ENCODE assay signal across 8 cellular contexts in the genomic region with DNA sequence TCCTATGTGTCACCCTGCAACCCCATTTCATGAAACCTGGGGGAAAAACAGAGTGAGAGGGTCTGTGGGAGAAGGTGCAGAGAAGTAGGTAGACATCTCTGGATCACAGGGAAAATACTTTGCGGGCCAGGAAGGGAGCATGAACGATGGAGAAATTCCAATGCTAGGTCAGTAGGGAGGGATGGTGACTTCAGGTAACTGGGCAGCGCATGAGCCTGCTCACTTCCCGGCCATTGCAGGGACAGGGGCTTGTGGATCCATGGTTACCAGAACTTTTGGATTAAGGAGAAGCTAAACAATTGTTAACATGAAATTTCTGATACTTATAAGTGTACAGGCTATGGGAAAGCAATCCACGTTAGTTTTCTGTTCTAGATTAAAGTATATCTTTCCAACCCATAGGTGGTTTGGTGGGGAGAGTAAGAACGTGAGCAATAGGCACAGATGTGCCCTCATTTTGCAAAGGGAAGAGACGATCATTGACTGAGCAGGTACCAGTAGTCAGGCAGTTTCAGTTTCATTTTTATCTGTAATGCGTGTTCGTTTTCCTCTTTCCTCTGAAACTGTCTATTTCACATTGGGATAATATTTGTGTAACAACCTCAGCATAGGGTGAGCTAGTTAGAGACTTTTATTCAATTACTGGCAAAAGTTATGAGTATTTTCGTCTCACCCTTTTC.
DNase-seq lines count a peak whose midpoint lies in the region; ATAC-seq lines count a peak whose summit lies in the region.

No MANE protein-coding gene starts in this region.

- peak; percentile 56 for DNase-seq in DMS53 treated with DMSO at 0.1 percent for 48 hours (lab: John Stamatoyannopoulos, UW; ENCODE audit: unreplicated experiment)
- DNase-seq in NCI-H187 (lab: John Stamatoyannopoulos, UW): no peak
- DNase-seq in AG08395 (ENCODE audit: low spot score): no peak
- DNase-seq in stimulated activated naive CD4-positive, alpha-beta T cell treated with Interleukin-2 at 50 U/mL for 16 hours (lab: John Stamatoyannopoulos, UW): no peak
- no peak for DNase-seq in D341Med (ENCODE audit: low spot score)

- peaks cover 19% of the 10 kb centered on the region for H3K4me1 ChIP-seq in endocrine pancreas (ENCODE audit: control insufficient read depth, insufficient read depth, low read length)

- H3K36me3 ChIP-seq in endocrine pancreas (ENCODE audit: control insufficient read depth, insufficient read depth, low read length): no peaks in the 10 kb centered on the region

- H3K4me3 Mint-ChIP-seq in IgD-negative memory B cell: peak overlapping the region; percentile 2 to 90 (median 77)

- peaks cover 8 to 13% (median 12%) of the 10 kb centered on the region in 3 donors for H3K4me1 Mint-ChIP-seq in IgD-negative memory B cell

- H3K27ac Mint-ChIP-seq in IgD-negative memory B cell: no peak overlapping the region

- H3K9me3 ChIP-seq in endocrine pancreas (ENCODE audit: control insufficient read depth, low read length): no peaks in the 10 kb centered on the region

- no peak overlapping the region for H3K9ac ChIP-seq in endocrine pancreas (ENCODE audit: control insufficient read depth, insufficient read depth, low read length)

- peak; percentile 85 for ATAC-seq in GM21390 (IDR thresholded peaks at IDR 0.05; ENCODE audit: unreplicated experiment)

- H3K27me3 ChIP-seq in endocrine pancreas (ENCODE audit: control insufficient read depth, insufficient read depth, low read length): no peaks in the 10 kb centered on the region

- H3K9me3 Mint-ChIP-seq in IgD-negative memory B cell: no peaks in the 10 kb centered on the region

- no peaks in the 10 kb centered on the region for H3K36me3 Mint-ChIP-seq in IgD-negative memory B cell

- peak overlapping the region; percentile 90 for H3K4me3 ChIP-seq in endocrine pancreas (ENCODE audit: control insufficient read depth, insufficient read depth, low read length)

- H3K27me3 Mint-ChIP-seq in IgD-negative memory B cell: no peaks in the 10 kb centered on the region
